In the genomic region with DNA sequence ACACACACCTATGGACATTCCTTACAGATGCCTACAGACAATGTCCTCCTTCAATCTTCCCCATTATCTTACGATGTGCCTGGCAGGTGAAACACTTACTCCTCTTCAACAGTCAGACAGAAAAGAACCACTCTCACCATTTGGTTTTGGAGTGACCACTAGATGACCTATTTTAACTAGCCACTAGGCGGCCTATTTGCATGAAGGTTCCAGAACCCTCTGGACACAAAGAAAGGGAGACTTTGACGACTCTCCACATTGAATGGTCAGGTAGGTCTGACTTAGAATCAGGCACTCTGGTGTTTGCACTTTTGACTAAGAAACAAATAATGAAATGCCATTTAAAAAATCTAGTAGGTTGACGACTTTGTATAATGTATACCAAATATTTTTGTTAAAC, we compare ENCODE assay signal across 12 cellular contexts.
DNase-seq lines count a peak whose midpoint lies in the region; TF ChIP-seq lines count a peak whose summit lies in the region.
"Had no signal": no experiment of that assay in that cellular context is flagged by ENCODE, and none has a peak within 500 bp of the region (broad histone marks: within the 10 kb centered on the region; RNA-seq: fewer than 3 reads in every experiment).

No MANE protein-coding gene starts in this region.

- peak; percentile 36 for DNase-seq in DMS53 (lab: John Stamatoyannopoulos, UW)
- DNase-seq in DMS53 treated with DMSO at 0.1 percent for 48 hours (lab: John Stamatoyannopoulos, UW; ENCODE audit: unreplicated experiment), result no peak
- peak; percentile 55 for DNase-seq in RKO (ENCODE audit: low spot score)
- DNase-seq in erythroblast (lab: John Stamatoyannopoulos, UW), result peak; percentile 7 to 9
- no peak for DNase-seq in retinal pigment epithelial cell (ENCODE audit: low read depth)
- no peak for DNase-seq in activated CD4-positive, alpha-beta T cell treated with anti-CD3 and anti-CD28 coated beads, Interleukin-2, amount 50 U/mL, for 4 hours
- DNase-seq in NCI-H2107 treated with DMSO at 0.1 percent for 48 hours (lab: John Stamatoyannopoulos, UW; ENCODE audit: unreplicated experiment), result no peak
- DNase-seq in SKM-1 treated with dmso at 0.1 percent for 144 hours (lab: John Stamatoyannopoulos, UW; ENCODE audit: unreplicated experiment), result no peak
- DNase-seq: dorsolateral prefrontal cortex, kidney, NCI-H526 treated with DMSO at 0.1 percent for 48 hours, sigmoid colon had no signal

- no peak overlapping the region for H3K4me3 ChIP-seq in retinal pigment epithelial cell (ENCODE audit: low read length)
- H3K4me3 ChIP-seq: dorsolateral prefrontal cortex, sigmoid colon had no signal

- TF ChIP-seq CTCF in retinal pigment epithelial cell (conservative IDR thresholded peaks at IDR 0.05; ENCODE audit: low read depth, low read length), result peak; percentile 44

- TF ChIP-seq POLR2A in erythroblast (IDR thresholded peaks at IDR 0.05; ENCODE audit: low read length), result no peak

Comparison
In these comparisons a context has a peak if more than half of its experiments do, and no peak if none do; other contexts are left out.
1. DNase-seq: peak in DMS53 (single experiment), RKO (single experiment) and erythroblast (2 of 2); none in DMS53 treated with DMSO at 0.1 percent for 48 hours (single experiment), retinal pigment epithelial cell (single experiment), activated CD4-positive, alpha-beta T cell treated with anti-CD3 and anti-CD28 coated beads, Interleukin-2, amount 50 U/mL, for 4 hours (0 of 2), NCI-H2107 treated with DMSO at 0.1 percent for 48 hours (single experiment) and SKM-1 treated with dmso at 0.1 percent for 144 hours (single experiment).